ENCODE assay signal across 14 cellular contexts in the genomic region with DNA sequence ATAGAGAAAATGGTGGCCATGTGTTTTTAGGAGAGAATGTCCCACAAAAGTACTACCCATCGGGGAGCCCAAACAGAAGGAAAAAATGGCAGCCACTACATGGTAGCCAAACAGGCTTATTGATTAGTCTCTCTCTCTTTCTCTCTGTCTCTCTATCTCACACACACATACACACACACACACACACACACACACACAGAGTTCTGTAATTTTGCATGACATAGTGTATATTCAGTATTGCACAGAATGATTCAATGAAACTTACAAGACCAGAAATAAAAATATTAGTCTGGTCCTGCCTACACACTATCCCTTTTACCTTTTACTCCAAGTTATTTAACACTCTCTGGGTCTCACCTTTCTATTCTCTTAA.
DNase-seq lines count a peak whose midpoint lies in the region; ATAC-seq, FAIRE-seq and TF ChIP-seq lines count a peak whose summit lies in the region.
"Had no signal": no experiment of that assay in that cellular context is flagged by ENCODE, and none has a peak within 500 bp of the region (broad histone marks: within the 10 kb centered on the region; RNA-seq: fewer than 3 reads in every experiment).

No MANE protein-coding gene starts in this region.

- H3K27ac ChIP-seq in OCI-LY7 (ENCODE audit: low read depth, low read length, poor library complexity, severe bottlenecking) (no peak overlapping the region), mammary epithelial cell (ENCODE audit: insufficient read depth, low read depth, low read length) (no peak overlapping the region), smooth muscle cell (ENCODE audit: low read depth) (peak overlapping the region; percentile 95)
- H3K27ac ChIP-seq: pancreas had no signal

- H3K27ac Mint-ChIP-seq in activated CD8-positive, alpha-beta memory T cell treated with anti-CD3 and anti-CD28 coated beads, Interleukin-2, amount 10 ng/mL, durations not matched to agents 7 days and 5 days: peak overlapping the region; percentile 96

- BruUV-seq in OCI-LY7 (replicated peaks; lab: Mats Ljungman, UMichigan) (no TSS peak), mammary epithelial cell (replicated peaks; lab: Mats Ljungman, UMichigan) (no TSS peak)

- H3K27me3 Mint-ChIP-seq in activated CD8-positive, alpha-beta memory T cell treated with anti-CD3 and anti-CD28 coated beads, Interleukin-2, amount 10 ng/mL, durations not matched to agents 7 days and 5 days: no peaks in the 10 kb centered on the region

- POLR2A ChIA-PET in OCI-LY7 (lab: Charles Lee): interaction anchor here (0.7 to 4.0 kb wide), 8 partner anchors 12 to 255 kb away, joined by 3 to 20 read pairs (median 4); partner anchors contain the start of gene SLC39A10

- peak overlapping the region; percentile 64 for H3K4me3 ChIP-seq in OCI-LY7 (ENCODE audit: low read depth, low read length, poor library complexity, severe bottlenecking)
- peak overlapping the region in 1 of 3 experiments; percentile 28 for H3K4me3 ChIP-seq in mammary epithelial cell (replicated peaks in 1 of 3; ENCODE audit: insufficient read depth in 1 of 3, low read depth in 2 of 3, low read length in 3 of 3)
- no peak overlapping the region for H3K4me3 ChIP-seq in smooth muscle cell
- H3K4me3 ChIP-seq: pancreas had no signal

- H3K4me1 ChIP-seq in OCI-LY7 (ENCODE audit: insufficient read depth, low read length, poor library complexity, severe bottlenecking) (peaks cover 35% of the 10 kb centered on the region), mammary epithelial cell (ENCODE audit: insufficient read depth, low read length) (peaks cover 19% of the 10 kb centered on the region), smooth muscle cell (ENCODE audit: low read depth) (peaks cover 18% of the 10 kb centered on the region)

- CTCF ChIA-PET in activated CD8-positive, alpha-beta memory T cell treated with anti-CD3 and anti-CD28 coated beads, Interleukin-2, amount 10 ng/mL, durations not matched to agents 7 days and 5 days (lab: Charles Lee): interaction anchor here (0.9 to 6.8 kb wide), 13 partner anchors 11 to 213 kb away, joined by 3 to 59 read pairs (median 7); partner anchors contain the start of gene SLC39A10
- CTCF ChIA-PET in OCI-LY7 (lab: Charles Lee; ENCODE audit: unreplicated experiment) (no interaction called here), mammary epithelial cell (lab: Charles Lee; ENCODE audit: low non-redundant PET) (no interaction called here)

- FAIRE-seq in GM19239 (lab: Jason Lieb, UNC): no peak
- FAIRE-seq: frontal cortex, pancreas had no signal

- H3F3A ChIP-seq in smooth muscle cell (ENCODE audit: low read depth): peaks cover 15% of the 10 kb centered on the region

- WGBS in mammary epithelial cell (ENCODE audit: low coverage, missing lambda C conversion rate): 67% methylated on average over 1 of the region's 1 CpG
- whole genome bisulfite sequencing in smooth muscle cell (ENCODE audit: low lambda C conversion rate): 100% methylated on average over 1 of the region's 1 CpG

- peaks cover 25% of the 10 kb centered on the region for H3K36me3 Mint-ChIP-seq in activated CD8-positive, alpha-beta memory T cell treated with anti-CD3 and anti-CD28 coated beads, Interleukin-2, amount 10 ng/mL, durations not matched to agents 7 days and 5 days

- in situ Hi-C loops in mammary epithelial cell (cut with MboI; ENCODE audit: low sequenced_read_pairs in 2 of 2): no loop called here

- H3K27me3 ChIP-seq in mammary epithelial cell (ENCODE audit: insufficient read depth, low read length): no peaks in the 10 kb centered on the region
- H3K27me3 ChIP-seq in smooth muscle cell (ENCODE audit: low read depth): no peaks in the 10 kb centered on the region
- H3K27me3 ChIP-seq: pancreas had no signal

- DNase-seq in activated CD8-positive, alpha-beta memory T cell treated with anti-CD3 and anti-CD28 coated beads, Interleukin-2, amount 10 ng/mL, durations not matched to agents 7 days and 5 days: no peak
- no peak for DNase-seq in activated CD8-positive, alpha-beta memory T cell treated with anti-CD3 and anti-CD28 coated beads, Interleukin-2, amount 50 U/mL, for 4 hours
- no peak for DNase-seq in OCI-LY7 (ENCODE audit: low spot score)
- no peak for DNase-seq in mammary epithelial cell
- no peak for DNase-seq in smooth muscle cell (lab: John Stamatoyannopoulos, UW; ENCODE audit: unreplicated experiment)
- DNase-seq in GF-D8 (lab: John Stamatoyannopoulos, UW): no peak
- DNase-seq in medulla oblongata (ENCODE audit: extremely low spot score): no peak
- DNase-seq in GM19239 (ENCODE audit: insufficient read length, low spot score): no peak
- DNase-seq: GDM1; NCI-H2107; pancreas; stimulated activated CD4-positive, alpha-beta T cell treated with anti-CD3 and anti-CD28 coated beads, Interleukin-4, amount 100 ng/mL, for 1 hour; substantia nigra had no signal

- H3K9me2 ChIP-seq in OCI-LY7 (ENCODE audit: insufficient read depth, low read length): no peaks in the 10 kb centered on the region

- no peak for ATAC-seq in activated CD8-positive, alpha-beta memory T cell treated with anti-CD3 and anti-CD28 coated beads, Interleukin-2, amount 10 ng/mL, durations not matched to agents 7 days and 5 days

- H2AFZ ChIP-seq in OCI-LY7 (ENCODE audit: low read length) (peak overlapping the region; percentile 97; the same call in 1 of the 2 replicates), mammary epithelial cell (ENCODE audit: low read depth, low read length) (peak overlapping the region; percentile 90), smooth muscle cell (ENCODE audit: low read depth) (peak overlapping the region; percentile 73)

- peak overlapping the region; percentile 77 for H3K4me2 ChIP-seq in OCI-LY7 (ENCODE audit: low read length)
- peak overlapping the region; percentile 81 for H3K4me2 ChIP-seq in mammary epithelial cell (ENCODE audit: insufficient read depth, low read depth, low read length)
- peak overlapping the region; percentile 72 for H3K4me2 ChIP-seq in smooth muscle cell

- H4K20me1 ChIP-seq in OCI-LY7 (ENCODE audit: insufficient read depth, low read length) (no peaks in the 10 kb centered on the region), mammary epithelial cell (ENCODE audit: insufficient read depth, low read length) (no peaks in the 10 kb centered on the region), smooth muscle cell (ENCODE audit: low read depth) (no peaks in the 10 kb centered on the region)

- no peaks in the 10 kb centered on the region for H3K9me3 ChIP-seq in OCI-LY7 (ENCODE audit: low read length)
- no peaks in the 10 kb centered on the region for H3K9me3 ChIP-seq in mammary epithelial cell (replicated peaks; ENCODE audit: insufficient read depth, low read length)
- no peaks in the 10 kb centered on the region for H3K9me3 ChIP-seq in smooth muscle cell (replicated peaks; ENCODE audit: low read depth)
- H3K9me3 ChIP-seq: pancreas had no signal

- dilution Hi-C loops in mammary epithelial cell (cut with HindIII; ENCODE audit: low sequenced_read_pairs): no loop called here

- H3K4me1 Mint-ChIP-seq in activated CD8-positive, alpha-beta memory T cell treated with anti-CD3 and anti-CD28 coated beads, Interleukin-2, amount 10 ng/mL, durations not matched to agents 7 days and 5 days: peaks cover 57% of the 10 kb centered on the region

- peak overlapping the region; percentile 20 for H3K9ac ChIP-seq in mammary epithelial cell (ENCODE audit: insufficient read depth, low read length)
- H3K9ac ChIP-seq in smooth muscle cell (ENCODE audit: low read depth): peak overlapping the region; percentile 61

- H3K4me3 Mint-ChIP-seq in activated CD8-positive, alpha-beta memory T cell treated with anti-CD3 and anti-CD28 coated beads, Interleukin-2, amount 10 ng/mL, durations not matched to agents 7 days and 5 days: peak overlapping the region; percentile 77

- no peaks in the 10 kb centered on the region for H3K79me2 ChIP-seq in OCI-LY7 (ENCODE audit: insufficient read depth, low read depth, low read length)
- no peaks in the 10 kb centered on the region for H3K79me2 ChIP-seq in mammary epithelial cell (ENCODE audit: insufficient read depth, low read length)
- no peaks in the 10 kb centered on the region for H3K79me2 ChIP-seq in smooth muscle cell (ENCODE audit: low read depth)

- no peak for TF ChIP-seq CTCF in OCI-LY7 (conservative IDR thresholded peaks at IDR 0.05; ENCODE audit: low read length)
- no peak for TF ChIP-seq CTCF in mammary epithelial cell (conservative IDR thresholded peaks at IDR 0.05 in 1 of 2, IDR thresholded peaks at IDR 0.05 in 1 of 2; ENCODE audit: extremely low read depth in 1 of 2, insufficient read depth in 1 of 2, low read depth in 1 of 2, low read length in 2 of 2)
- TF ChIP-seq CTCF in smooth muscle cell (IDR thresholded peaks at IDR 0.05; ENCODE audit: borderline replicate concordance, insufficient read depth, poor library complexity, severe bottlenecking): no peak

- H3K36me3 ChIP-seq in OCI-LY7 (ENCODE audit: insufficient read depth, low read length) (no peaks in the 10 kb centered on the region), mammary epithelial cell (ENCODE audit: insufficient read depth, low read length) (no peaks in the 10 kb centered on the region), smooth muscle cell (ENCODE audit: low read depth) (no peaks in the 10 kb centered on the region)
- H3K36me3 ChIP-seq: pancreas had no signal

- intact Hi-C loops in OCI-LY7 (cut with micrococcal nuclease; ENCODE audit: unreplicated experiment): no loop called here
- intact Hi-C loops in mammary epithelial cell (cut with micrococcal nuclease): no loop called here

- H3K9me3 Mint-ChIP-seq in activated CD8-positive, alpha-beta memory T cell treated with anti-CD3 and anti-CD28 coated beads, Interleukin-2, amount 10 ng/mL, durations not matched to agents 7 days and 5 days (ENCODE audit: low read depth): peaks cover 5% of the 10 kb centered on the region
